In genomic region chr1:85275701-85276289, GRCh38 we compare ENCODE assay signal across 8 cellular contexts. TPM values are rescaled to one million over a fixed set of nuclear protein-coding genes. Genes with fewer than 3 reads are reported as not detected.
DNase-seq lines count a peak whose midpoint lies in the region; ATAC-seq and TF ChIP-seq lines count a peak whose summit lies in the region.

No MANE protein-coding gene starts in this region.

- H3K4me3 ChIP-seq in OCI-LY1 (ENCODE audit: low read depth, low read length, poor library complexity, severe bottlenecking) (peak overlapping the region; percentile 85), mononuclear cell (ENCODE audit: low read length) (peak overlapping the region; percentile 90)

- H3K27me3 ChIP-seq in OCI-LY1 (ENCODE audit: insufficient read depth, low read length) (no peaks in the 10 kb centered on the region), mononuclear cell (ENCODE audit: insufficient read depth, low read length) (no peaks in the 10 kb centered on the region)

- H3K36me3 ChIP-seq in OCI-LY1 (ENCODE audit: insufficient read depth, low read length), result peaks cover 20% of the 10 kb centered on the region

- H3K4me2 ChIP-seq in OCI-LY1 (ENCODE audit: low read length), result peak overlapping the region; percentile 89

- H3K79me2 ChIP-seq in OCI-LY1 (ENCODE audit: insufficient read depth, low read length), result peaks cover 36% of the 10 kb centered on the region

- peak; percentile 14 for ATAC-seq in GM18511 (IDR thresholded peaks at IDR 0.05; ENCODE audit: unreplicated experiment)
- no peak for ATAC-seq in HG03439 (IDR thresholded peaks at IDR 0.05; ENCODE audit: unreplicated experiment)

- no peaks in the 10 kb centered on the region for H4K20me1 ChIP-seq in OCI-LY1 (ENCODE audit: insufficient read depth, low read length)

- H3K27ac ChIP-seq in 22Rv1 (peak overlapping the region; percentile 84), OCI-LY1 (ENCODE audit: low read depth, low read length, poor library complexity, severe bottlenecking) (peak overlapping the region; percentile 83)

- no peaks in the 10 kb centered on the region for H3K9me3 ChIP-seq in OCI-LY1 (ENCODE audit: low read length)
- H3K9me3 ChIP-seq in mononuclear cell (ENCODE audit: low read depth, low read length), result no peaks in the 10 kb centered on the region

- H2AFZ ChIP-seq in OCI-LY1 (ENCODE audit: low read length), result no peak overlapping the region

- TF ChIP-seq CTCF in 22Rv1 (IDR thresholded peaks at IDR 0.05), result no peak
- TF ChIP-seq CTCF in OCI-LY1 (IDR thresholded peaks at IDR 0.05; ENCODE audit: low read length), result no peak

- H3K9me2 ChIP-seq in OCI-LY1 (ENCODE audit: low read depth, low read length), result no peaks in the 10 kb centered on the region

- H3K9ac ChIP-seq in OCI-LY1 (ENCODE audit: low read length), result peak overlapping the region; percentile 81

- H3K4me1 ChIP-seq in OCI-LY1 (ENCODE audit: insufficient read depth, low read length, severe bottlenecking) (peaks cover 24% of the 10 kb centered on the region), mononuclear cell (ENCODE audit: insufficient read depth, low read length) (peaks cover 50% of the 10 kb centered on the region)

- peak; percentile 13 for DNase-seq in cerebellum (ENCODE audit: low spot score)
- DNase-seq in NCI-H226, result no peak
- DNase-seq in HK-2 (ENCODE audit: unreplicated experiment), result no peak

- no peaks in the 10 kb centered on the region for H3F3A ChIP-seq in OCI-LY1 (ENCODE audit: insufficient read depth, low read length)

RNA-seq across cellular contexts. Expression of gene BCL10, which starts 0.6 kb away (rescaled TPM):
- total RNA-seq in cerebellum, result 23.9 TPM
- total RNA-seq in mononuclear cell, result 66.5 TPM

RNA-seq across cellular contexts. Expression of gene C1orf52, which starts 16.3 kb away (rescaled TPM):
- 18.7 TPM for total RNA-seq in cerebellum
- 32.4 TPM for total RNA-seq in mononuclear cell
